In genomic region chr7:32496052-32496813, GRCh38 we compare ENCODE assay signal across 8 cellular contexts. TPM values are rescaled to one million over a fixed set of nuclear protein-coding genes. Genes with fewer than 3 reads are reported as not detected.
DNase-seq lines count a peak whose midpoint lies in the region; ATAC-seq and TF ChIP-seq lines count a peak whose summit lies in the region.

No MANE protein-coding gene starts in this region.

- no peaks in the 10 kb centered on the region for H3K27me3 ChIP-seq in RWPE2 (ENCODE audit: insufficient read depth, poor library complexity, severe bottlenecking)
- H3K27me3 ChIP-seq in esophagus muscularis mucosa = no peaks in the 10 kb centered on the region

- DNase-seq in RWPE2 (ENCODE audit: low spot score) (no peak), esophagus muscularis mucosa (ENCODE audit: extremely low spot score) (no peak), pons (ENCODE audit: low spot score) (peak; percentile 47), amniotic stem cell (lab: John Stamatoyannopoulos, UW) (no peak), NCI-H1694 (lab: John Stamatoyannopoulos, UW) (no peak), epidermal melanocyte (ENCODE audit: insufficient read length, low spot score) (no peak)

- TF ChIP-seq POLR2A in esophagus muscularis mucosa (IDR thresholded peaks at IDR 0.05; ENCODE audit: low read depth) = no peak

- no peak for TF ChIP-seq EP300 in esophagus muscularis mucosa (IDR thresholded peaks at IDR 0.05)

- peaks cover 17% of the 10 kb centered on the region for H3K4me1 ChIP-seq in RWPE2 (ENCODE audit: insufficient read depth, poor library complexity, severe bottlenecking)
- H3K4me1 ChIP-seq in esophagus muscularis mucosa = peaks cover 26 to 41% (median 34%) of the 10 kb centered on the region in 4 donors

- H3K4me3 ChIP-seq in RWPE2 (ENCODE audit: severe bottlenecking) (peak overlapping the region; percentile 96), esophagus muscularis mucosa (peak overlapping the region; percentile 72 to 100 (median 96))

- ATAC-seq in GM18907 (IDR thresholded peaks at IDR 0.05; ENCODE audit: unreplicated experiment) = peak; percentile 1
- ATAC-seq in RWPE2 (ENCODE audit: low read depth) = no peak; the same call in 2 of the 3 replicates

- H3K9me3 ChIP-seq in RWPE2 (ENCODE audit: severe bottlenecking) = no peaks in the 10 kb centered on the region
- H3K9me3 ChIP-seq in esophagus muscularis mucosa = no peaks in the 10 kb centered on the region

- H3K36me3 ChIP-seq in RWPE2 (ENCODE audit: low read depth) (peaks cover 15% of the 10 kb centered on the region), esophagus muscularis mucosa (no peaks in the 10 kb centered on the region)

- TF ChIP-seq CTCF in 22Rv1 (IDR thresholded peaks at IDR 0.05) (no peak), RWPE2 (IDR thresholded peaks at IDR 0.05; ENCODE audit: poor library complexity, severe bottlenecking) (no peak), esophagus muscularis mucosa (IDR thresholded peaks at IDR 0.05) (no peak)

- H3K27ac ChIP-seq in 22Rv1 (peak overlapping the region; percentile 79), RWPE2 (ENCODE audit: poor library complexity, severe bottlenecking) (peak overlapping the region; percentile 77), esophagus muscularis mucosa (replicated peaks in 1 of 4) (peak overlapping the region; percentile 93 to 98 (median 97))

- intact Hi-C loops in esophagus muscularis mucosa (cut with DNase I) = no loop called here

- 9% methylated on average over 10 of the region's 10 CpGs for WGBS in esophagus muscularis mucosa

RNA-seq across cellular contexts. Expression of gene AVL9, which starts 0.9 kb away (rescaled TPM):
- total RNA-seq in esophagus muscularis mucosa = 10 to 100 TPM; 18.8 to 27.7 (median 21.3) TPM

RNA-seq across cellular contexts. Expression of gene LSM5, which starts 6.1 kb away (rescaled TPM):
- 10 to 100 TPM; 10.1 to 15.6 (median 12.6) TPM for total RNA-seq in esophagus muscularis mucosa
